Comparison of ENCODE assay signal across 12 cellular contexts in genomic region chr6:66307490-66307889, GRCh38.
"Had no signal": no experiment of that assay in that cellular context is flagged by ENCODE, and none has a peak within 500 bp of the region (broad histone marks: within the 10 kb centered on the region; RNA-seq: fewer than 3 reads in every experiment).

No MANE protein-coding gene starts in this region.

- H3K4me1 ChIP-seq: pancreas, stomach, testis, upper lobe of right lung had no signal

- DNase-seq: activated CD4-positive, alpha-beta T cell treated with anti-CD3 and anti-CD28 coated beads, Interleukin-2, amount 10 ng/mL, durations not matched to agents 7 days and 5 days; activated CD8-positive, alpha-beta memory T cell treated with anti-CD3 and anti-CD28 coated beads for 24 hours; activated naive CD8-positive, alpha-beta T cell treated with anti-CD3 and anti-CD28 coated beads for 36 hours; left colon; naive B cell; pancreas; stimulated activated CD4-positive, alpha-beta T cell treated with anti-CD3 and anti-CD28 coated beads, Interleukin-1b, Interleukin-23, amount 100 ng/mL, for 48 hours; stomach; testis; upper lobe of right lung had no signal

- H3K27me3 Mint-ChIP-seq: activated CD4-positive, alpha-beta T cell treated with anti-CD3 and anti-CD28 coated beads, Interleukin-2, amount 10 ng/mL, durations not matched to agents 7 days and 5 days; activated naive CD8-positive, alpha-beta T cell treated with anti-CD3 and anti-CD28 coated beads for 36 hours; naive B cell had no signal

- H3K27ac ChIP-seq: pancreas, stomach, testis, upper lobe of right lung had no signal

- H3K4me3 ChIP-seq: lung, pancreas, stomach, testis, upper lobe of right lung had no signal

- H3K27me3 ChIP-seq: pancreas, stomach, testis, upper lobe of right lung had no signal

- H3K4me3 Mint-ChIP-seq: activated CD4-positive, alpha-beta T cell treated with anti-CD3 and anti-CD28 coated beads, Interleukin-2, amount 10 ng/mL, durations not matched to agents 7 days and 5 days; activated naive CD8-positive, alpha-beta T cell treated with anti-CD3 and anti-CD28 coated beads for 36 hours; naive B cell; T-helper 2 cell treated with Interferon-gamma antibody and Interleukin-4, amounts not matched to agents 5 μg/mL and 100 μg/mL, for 36 hours had no signal

- H3K36me3 ChIP-seq: pancreas, stomach, upper lobe of right lung had no signal

- H3K27ac Mint-ChIP-seq: activated CD4-positive, alpha-beta T cell treated with anti-CD3 and anti-CD28 coated beads, Interleukin-2, amount 10 ng/mL, durations not matched to agents 7 days and 5 days; activated naive CD8-positive, alpha-beta T cell treated with anti-CD3 and anti-CD28 coated beads for 36 hours; naive B cell; T-helper 2 cell treated with Interferon-gamma antibody and Interleukin-4, amounts not matched to agents 5 μg/mL and 100 μg/mL, for 36 hours had no signal

- ATAC-seq: left colon, pancreas, upper lobe of right lung had no signal

- H3K4me1 Mint-ChIP-seq: activated CD4-positive, alpha-beta T cell treated with anti-CD3 and anti-CD28 coated beads, Interleukin-2, amount 10 ng/mL, durations not matched to agents 7 days and 5 days; activated naive CD8-positive, alpha-beta T cell treated with anti-CD3 and anti-CD28 coated beads for 36 hours; naive B cell had no signal
